Comparison of ENCODE assay signal across 8 cellular contexts in genomic region chr3:134373942-134374790, GRCh38. TPM values are rescaled to one million over a fixed set of nuclear protein-coding genes. Genes with fewer than 3 reads are reported as not detected.
A peak's percentile ranks its signal among the peaks of the same experiment; 100 is the strongest.
DNase-seq lines count a peak whose midpoint lies in the region; ATAC-seq, FAIRE-seq and TF ChIP-seq lines count a peak whose summit lies in the region.

Gene AMOTL2 (minus strand): TSS chr3:134374447. CDS start chr3:134371433, 3,014 bp downstream.

- POLR2A ChIA-PET in HepG2 (lab: Yijun Ruan, JAX), result interaction anchor here (0.9 to 9.2 kb wide), 17 partner anchors 15 to 137 kb away, joined by 3 to 140 read pairs (median 4); partner anchors contain the start of genes ANAPC13, CEP63 and RYK

- peak within 1 kb of the TSS; percentile 98 for H3K4me2 ChIP-seq in HepG2 (ENCODE audit: low read depth, low read length)

- peak within 1 kb of the TSS; percentile 97 for H3K27ac ChIP-seq in HepG2 (ENCODE audit: extremely low read length, insufficient read depth, low read length)

- H4K20me1 ChIP-seq in HepG2 (ENCODE audit: insufficient read depth, low read length), result peaks cover 24% of the 10 kb centered on the region

- H3K36me3 ChIP-seq in HepG2 (replicated peaks in 1 of 2; ENCODE audit: control insufficient read depth in 1 of 2, insufficient read depth in 2 of 2, low read length in 2 of 2), result peaks cover 20 to 30% of the 10 kb centered on the region in 2 experiments; a peak in 4 of 5 replicates

- intact Hi-C loops in HepG2 (cut with micrococcal nuclease; ENCODE audit: unreplicated experiment), result loop anchor here (1.0 to 2.0 kb wide), 5 partner anchors 15 to 75 kb away; no protein-coding TSS in a partner anchor

- BruUV-seq in HepG2 (replicated peaks; lab: Mats Ljungman, UMichigan), result no TSS peak

- H3K4me1 ChIP-seq in HepG2 (ENCODE audit: insufficient read depth, low read length), result peaks cover 74% of the 10 kb centered on the region

- in situ Hi-C loops in HepG2 (cut with HindIII; ENCODE audit: extremely low pct_ligation_motif_present, low pct_unique_long_range_greater_than_20kb), result loop anchor here (5.0 kb wide), 2 partner anchors 62 to 103 kb away; no protein-coding TSS in a partner anchor

- H3K4me3 ChIP-seq in LNCaP clone FGC (ENCODE audit: low read depth, low read length), result peak within 1 kb of the TSS; percentile 65
- peak within 1 kb of the TSS; percentile 89 to 94 (median 91) for H3K4me3 ChIP-seq in HepG2 (replicated peaks in 1 of 3; ENCODE audit: insufficient read depth in 1 of 3, low read depth in 2 of 3, low read length in 3 of 3)

- TF ChIP-seq CTCF in LNCaP clone FGC (IDR thresholded peaks at IDR 0.05; ENCODE audit: control insufficient read depth, extremely low read depth, insufficient read depth) (no peak), HepG2 (CRISPR knock-in tag; IDR thresholded peaks at IDR 0.05) (no peak)

- 7% methylated on average over 3 of the region's 87 CpGs for WGBS in HepG2 (ENCODE audit: low lambda C conversion rate)

- H3K27ac Mint-ChIP-seq in T-helper 17 cell, result peak within 1 kb of the TSS; percentile 80
- H3K27ac Mint-ChIP-seq in effector memory CD8-positive, alpha-beta T cell, result no peak within 1 kb of the TSS

- H3K9me3 Mint-ChIP-seq in effector memory CD8-positive, alpha-beta T cell, result no peaks in the 10 kb centered on the region

- peaks cover 32% of the 10 kb centered on the region for H3K27me3 Mint-ChIP-seq in T-helper 17 cell
- H3K27me3 Mint-ChIP-seq in effector memory CD8-positive, alpha-beta T cell, result peaks cover 36 to 66% of the 10 kb centered on the region in 2 donors

- no peak; the same call in none of the 2 replicates for TF ChIP-seq RAD21 in HepG2 (CRISPR knock-in tag; IDR thresholded peaks at IDR 0.05)

- H3K9me3 ChIP-seq in T-helper 17 cell (ENCODE audit: control insufficient read depth, low read length, poor library complexity, severe bottlenecking) (no peaks in the 10 kb centered on the region), HepG2 (ENCODE audit: low read length) (no peaks in the 10 kb centered on the region)

- peak; percentile 10 to 19 for DNase-seq in stimulated activated CD4-positive, alpha-beta T cell treated with anti-CD3 and anti-CD28 coated beads, Interleukin-4, amount 100 ng/mL, for 4 hours
- no peak for DNase-seq in stimulated activated CD4-positive, alpha-beta T cell treated with anti-CD3 and anti-CD28 coated beads, Interleukin-12 subunit alpha, Interleukin-12 subunit beta, amount 100 ng/mL, for 4 hours
- DNase-seq in LNCaP clone FGC (ENCODE audit: low read depth) (peak; percentile 42), T-helper 17 cell (no peak), HepG2 (ENCODE audit: low spot score) (peak; percentile 89)
- no peak for DNase-seq in effector memory CD8-positive, alpha-beta T cell
- peak; percentile 17 for DNase-seq in stimulated activated naive CD8-positive, alpha-beta T cell treated with anti-CD3 and anti-CD28 coated beads, Interleukin-15, Interleukin-2, amounts not matched to agents 100 U/mL and 50 U/mL, for 24 hours

- peak within 1 kb of the TSS; percentile 99 for H3K9ac ChIP-seq in HepG2 (ENCODE audit: insufficient read depth, low read depth, low read length)

- no peak within 1 kb of the TSS for H2AFZ ChIP-seq in HepG2 (ENCODE audit: low read length)

- H3K4me3 Mint-ChIP-seq in T-helper 17 cell, result peak within 1 kb of the TSS; percentile 93
- H3K4me3 Mint-ChIP-seq in effector memory CD8-positive, alpha-beta T cell, result peak within 1 kb of the TSS; percentile 79 to 81

- peak; percentile 69 for ATAC-seq in T-helper 17 cell
- peak; percentile 57 for ATAC-seq in effector memory CD8-positive, alpha-beta T cell (replicated peaks)
- peak; percentile 81 for ATAC-seq in HepG2
- peak; percentile 26 for ATAC-seq in stimulated activated naive CD8-positive, alpha-beta T cell treated with anti-CD3 and anti-CD28 coated beads, Interleukin-15, Interleukin-2, amounts not matched to agents 100 U/mL and 50 U/mL, for 24 hours
- ATAC-seq in GM19397 (IDR thresholded peaks at IDR 0.05; ENCODE audit: unreplicated experiment), result no peak

- FAIRE-seq in HepG2 (lab: Jason Lieb, UNC), result peak; percentile 63

- peaks cover 27% of the 10 kb centered on the region for H3K79me2 ChIP-seq in HepG2 (ENCODE audit: insufficient read depth, low read length)

- peaks cover 5% of the 10 kb centered on the region for H3K36me3 Mint-ChIP-seq in T-helper 17 cell (ENCODE audit: low read depth)
- H3K36me3 Mint-ChIP-seq in effector memory CD8-positive, alpha-beta T cell (ENCODE audit: insufficient read depth), result no peaks in the 10 kb centered on the region

- peaks cover 0 to 24% of the 10 kb centered on the region in 2 experiments; a peak in 4 of 5 replicates for H3K27me3 ChIP-seq in HepG2 (ENCODE audit: control insufficient read depth in 1 of 2, insufficient read depth in 2 of 2, low read length in 2 of 2)

- H3K4me1 Mint-ChIP-seq in T-helper 17 cell, result peaks cover 10% of the 10 kb centered on the region
- H3K4me1 Mint-ChIP-seq in effector memory CD8-positive, alpha-beta T cell (ENCODE audit: low read depth in 2 of 2), result peaks cover 8 to 11% of the 10 kb centered on the region in 2 donors

- TF ChIP-seq EP300 in HepG2 (IDR thresholded peaks at IDR 0.05; ENCODE audit: low read depth in 2 of 2, low read length in 2 of 2) (peak; percentile 88; a peak in 3 of 4 replicates), HepG2 (CRISPR knock-in tag; IDR thresholded peaks at IDR 0.05; ENCODE audit: borderline replicate concordance) (peak; percentile 87; the same call in 1 of the 2 replicates)

- CTCF ChIA-PET in HepG2 (lab: Yijun Ruan, JAX; ENCODE audit: low intra/inter-chr PET ratio, low total read pairs), result interaction anchor here (1.1 kb wide), 1 partner anchor 66 kb away, joined by 3 read pairs; no protein-coding TSS in a partner anchor

- peak; percentile 84 to 96 for TF ChIP-seq POLR2A in HepG2 (IDR thresholded peaks at IDR 0.05; ENCODE audit: insufficient read depth in 1 of 2, low read depth in 2 of 2, low read length in 2 of 2)

TF ChIP-seq in HepG2, 621 proteins besides CTCF, POLR2A, EP300 and RAD21 (continues in another document):
- TF ChIP-seq ZFP82 (CRISPR knock-in tag; IDR thresholded peaks at IDR 0.05; ENCODE audit: borderline replicate concordance), result no peak
- no peak for TF ChIP-seq CEBPB (IDR thresholded peaks at IDR 0.05; ENCODE audit: borderline replicate concordance, low read depth, low read length)
- TF ChIP-seq ZBTB3 (CRISPR knock-in tag; IDR thresholded peaks at IDR 0.05; ENCODE audit: borderline replicate concordance, low read depth), result no peak; the same call in 1 of the 2 replicates
- peak; percentile 58; the same call in 1 of the 2 replicates for TF ChIP-seq ZNF441 (CRISPR knock-in tag; IDR thresholded peaks at IDR 0.05; ENCODE audit: borderline replicate concordance)
- TF ChIP-seq NR2F2 (IDR thresholded peaks at IDR 0.05; ENCODE audit: borderline replicate concordance, low read depth), result no peak; the same call in 1 of the 2 replicates
- peak; percentile 41; the same call in 1 of the 2 replicates for TF ChIP-seq KMT2A (CRISPR knock-in tag; IDR thresholded peaks at IDR 0.05)
- TF ChIP-seq MTF1 (CRISPR knock-in tag; IDR thresholded peaks at IDR 0.05), result peak; percentile 51; the same call in 1 of the 2 replicates
- no peak for TF ChIP-seq ELF3 (CRISPR knock-in tag; IDR thresholded peaks at IDR 0.05)
- TF ChIP-seq THAP11 (CRISPR knock-in tag; IDR thresholded peaks at IDR 0.05), result peak; percentile 51; the same call in 1 of the 2 replicates
- TF ChIP-seq ZFAT (CRISPR knock-in tag; conservative IDR thresholded peaks at IDR 0.05), result no peak
- TF ChIP-seq ZBTB7B (CRISPR knock-in tag; IDR thresholded peaks at IDR 0.05), result peak; percentile 77; the same call in 1 of the 2 replicates
- no peak for TF ChIP-seq ZNF775 (CRISPR knock-in tag; IDR thresholded peaks at IDR 0.05; ENCODE audit: borderline replicate concordance)
- TF ChIP-seq ZNF362 (CRISPR knock-in tag; IDR thresholded peaks at IDR 0.05; ENCODE audit: borderline replicate concordance), result no peak
- no peak; the same call in 1 of the 2 replicates for TF ChIP-seq ADNP (CRISPR knock-in tag; IDR thresholded peaks at IDR 0.05)
- 0 out of 2 replicates have a peak, but pooled peaks have one; percentile 7 for TF ChIP-seq ZNF670 (CRISPR knock-in tag; IDR thresholded peaks at IDR 0.05; ENCODE audit: borderline replicate concordance)
- no peak for TF ChIP-seq HHEX (CRISPR knock-in tag; IDR thresholded peaks at IDR 0.05)

RNA-seq across cellular contexts. Expression of gene AMOTL2, which starts in this region (rescaled TPM):
- total RNA-seq in T-helper 17 cell (not detected), HepG2 (2016; rRNA removed; fragmentation: Illumina TruSeq; extraction: Trizol) (11.5 and 17.3 TPM in 2 replicates)
- 1.3 and 1.8 TPM in 2 replicates for total RNA-seq in HepG2 (2016; cell fraction: cytosol; rRNA removed; fragmentation: Illumina TruSeq; extraction: Trizol; ENCODE audit: low read depth)
- 10.0 and 18.3 TPM in 2 replicates for total RNA-seq in HepG2 (2016; cell fraction: insoluble cytoplasmic fraction; rRNA removed; fragmentation: Illumina TruSeq; extraction: Trizol)
- 5.3 and 5.6 TPM in 2 replicates for total RNA-seq in HepG2 (2016; cell fraction: membrane; rRNA removed; fragmentation: Illumina TruSeq; extraction: Trizol)
- 25.6 and 30.4 TPM in 2 replicates for total RNA-seq in HepG2 (2016; cell fraction: nucleus; rRNA removed; fragmentation: Illumina TruSeq; extraction: Trizol)
- 14.0 and 18.5 TPM in 2 replicates for polyA plus RNA-seq in HepG2 (2011; rRNA removed)
- polyA plus RNA-seq in HepG2 (2011; cell fraction: cytosol; rRNA removed), result 7.7 and 10.7 TPM in 2 replicates
- 39.3 and 76.1 TPM in 2 replicates for polyA plus RNA-seq in HepG2 (2011; cell fraction: nucleus; rRNA removed)
- 5.4 and 7.4 TPM in 2 replicates for polyA plus RNA-seq in HepG2 (2012)
- 0.38 and 0.55 TPM in 2 replicates for polyA plus RNA-seq in HepG2 (2016; cell fraction: cytosol; fragmentation: Illumina TruSeq; extraction: Trizol; ENCODE audit: low read depth)
- polyA plus RNA-seq in HepG2 (2016; cell fraction: insoluble cytoplasmic fraction; fragmentation: Illumina TruSeq; extraction: Trizol; ENCODE audit: low read depth), result 8.6 and 12.7 TPM in 2 replicates
- 1.5 and 1.7 TPM in 2 replicates for polyA plus RNA-seq in HepG2 (2016; cell fraction: membrane; fragmentation: Illumina TruSeq; extraction: Trizol; ENCODE audit: low read depth)
- polyA plus RNA-seq in HepG2 (2016; cell fraction: nucleus; fragmentation: Illumina TruSeq; extraction: Trizol; ENCODE audit: insufficient read depth, low read depth), result 19.3 and 21.2 TPM in 2 replicates
- polyA minus RNA-seq in HepG2 (2011; rRNA and poly(A)+ RNA removed; ENCODE audit: low replicate concordance), result 47.5 and 50.2 TPM in 2 replicates
- polyA minus RNA-seq in HepG2 (2011; cell fraction: cytosol; rRNA and poly(A)+ RNA removed), result 12.3 and 13.8 TPM in 2 replicates
- polyA minus RNA-seq in HepG2 (2011; cell fraction: nucleus; rRNA and poly(A)+ RNA removed), result 44.1 and 53.9 TPM in 2 replicates

Comparison
In these comparisons a context has a peak if more than half of its experiments do, and no peak if none do; other contexts are left out.
1. DNase-seq: peak in stimulated activated CD4-positive, alpha-beta T cell treated with anti-CD3 and anti-CD28 coated beads, Interleukin-4, amount 100 ng/mL, for 4 hours (2 of 2), LNCaP clone FGC (single experiment), HepG2 (single experiment) and stimulated activated naive CD8-positive, alpha-beta T cell treated with anti-CD3 and anti-CD28 coated beads, Interleukin-15, Interleukin-2, amounts not matched to agents 100 U/mL and 50 U/mL, for 24 hours (single experiment); none in stimulated activated CD4-positive, alpha-beta T cell treated with anti-CD3 and anti-CD28 coated beads, Interleukin-12 subunit alpha, Interleukin-12 subunit beta, amount 100 ng/mL, for 4 hours (single experiment), T-helper 17 cell (0 of 3) and effector memory CD8-positive, alpha-beta T cell (0 of 3).
2. Peak in ATAC-seq in T-helper 17 cell; RNA of the gene not detected or under 1 TPM.